1 cellular context compared by ENCODE assay signal in the genomic region with DNA sequence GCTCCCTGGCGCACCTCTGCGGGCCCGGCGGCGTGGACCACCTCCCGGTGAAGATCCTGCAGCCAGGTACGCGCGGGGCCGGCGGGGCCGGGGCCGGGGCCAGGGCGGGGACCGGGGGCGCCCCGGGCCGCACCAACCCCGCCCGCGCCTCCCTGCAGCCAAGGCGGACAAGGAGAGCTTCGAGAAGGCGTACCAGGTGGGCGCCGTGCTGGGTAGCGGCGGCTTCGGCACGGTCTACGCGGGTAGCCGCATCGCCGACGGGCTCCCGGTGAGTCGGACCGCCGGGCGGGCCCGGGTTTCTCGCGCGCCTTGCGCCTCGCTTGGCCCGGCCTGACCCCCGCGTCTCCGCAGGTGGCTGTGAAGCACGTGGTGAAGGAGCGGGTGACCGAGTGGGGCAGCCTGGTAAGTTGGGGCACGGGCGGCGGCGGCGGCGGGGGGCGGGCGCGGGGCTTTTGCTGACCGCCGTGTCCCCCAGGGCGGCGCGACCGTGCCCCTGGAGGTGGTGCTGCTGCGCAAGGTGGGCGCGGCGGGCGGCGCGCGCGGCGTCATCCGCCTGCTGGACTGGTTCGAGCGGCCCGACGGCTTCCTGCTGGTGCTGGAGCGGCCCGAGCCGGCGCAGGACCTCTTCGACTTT.
TF ChIP-seq lines count a peak whose summit lies in the region.

No MANE protein-coding gene starts in this region.

TF ChIP-seq in H1, 55 proteins besides CTCF, POLR2A, EP300 and RAD21:
- TF ChIP-seq RNF2 (IDR thresholded peaks at IDR 0.05; ENCODE audit: borderline replicate concordance, low read depth, low read length, missing control alignments, poor library complexity, severe bottlenecking), result peak; percentile 24
- peak; percentile 24 for TF ChIP-seq KDM4A (IDR thresholded peaks at IDR 0.05; ENCODE audit: low read depth, low read length, severe bottlenecking)
- no peak for TF ChIP-seq HDAC6 (IDR thresholded peaks at IDR 0.05; ENCODE audit: low read depth, low read length)
- TF ChIP-seq CBX8 (IDR thresholded peaks at IDR 0.05; ENCODE audit: borderline replicate concordance, low read depth, low read length), result no peak
- no peak for TF ChIP-seq TEAD4 (IDR thresholded peaks at IDR 0.05; ENCODE audit: low read depth, low read length)
- TF ChIP-seq SIRT6 (IDR thresholded peaks at IDR 0.05; ENCODE audit: low read length), result no peak
TF ChIP-seq in H1: peak in this region for 2.
